Comparison of ENCODE assay signal across 8 cellular contexts in genomic region chr3:13072239-13073041, GRCh38. TPM values are rescaled to one million over a fixed set of nuclear protein-coding genes. Genes with fewer than 3 reads are reported as not detected.
DNase-seq lines count a peak whose midpoint lies in the region; ATAC-seq and TF ChIP-seq lines count a peak whose summit lies in the region.

No MANE protein-coding gene starts in this region.

- peak overlapping the region; percentile 72 to 85 (median 78) for H3K4me3 Mint-ChIP-seq in CD8-positive, alpha-beta memory T cell
- H3K4me3 Mint-ChIP-seq in WTC11, result peak overlapping the region; percentile 70

- peaks cover 7 to 13% of the 10 kb centered on the region in 2 donors for H3K27me3 Mint-ChIP-seq in CD8-positive, alpha-beta memory T cell
- peaks cover 33% of the 10 kb centered on the region for H3K27me3 Mint-ChIP-seq in WTC11 (ENCODE audit: low read depth)

- ATAC-seq in HG03432 (IDR thresholded peaks at IDR 0.05; ENCODE audit: unreplicated experiment) (peak; percentile 61), WTC11 (peak; percentile 9)

- no peaks in the 10 kb centered on the region for H3K9me3 Mint-ChIP-seq in CD8-positive, alpha-beta memory T cell
- H3K9me3 Mint-ChIP-seq in WTC11, result no peaks in the 10 kb centered on the region

- TF ChIP-seq CTCF in WTC11 (IDR thresholded peaks at IDR 0.05), result no peak

- H3K27me3 ChIP-seq in CD8-positive, alpha-beta memory T cell (ENCODE audit: insufficient read depth, low read length, poor library complexity, severe bottlenecking), result peaks cover 17% of the 10 kb centered on the region

- no peaks in the 10 kb centered on the region for H3K9me3 ChIP-seq in CD8-positive, alpha-beta memory T cell (ENCODE audit: low read length)

- peak overlapping the region in 6 of 8 donors; percentile 54 to 91 (median 79) for H3K27ac Mint-ChIP-seq in CD8-positive, alpha-beta memory T cell
- no peak overlapping the region for H3K27ac Mint-ChIP-seq in WTC11

- H3K4me1 ChIP-seq in CD8-positive, alpha-beta memory T cell (ENCODE audit: insufficient read depth, low read length), result peaks cover 37% of the 10 kb centered on the region

- DNase-seq in CD8-positive, alpha-beta memory T cell, result no peak
- DNase-seq in WTC11 (ENCODE audit: low spot score), result peak; percentile 35
- peak; percentile 49 for DNase-seq in iPS-NIHi7 (ENCODE audit: extremely low spot score)
- no peak for DNase-seq in NOMO-1 (lab: John Stamatoyannopoulos, UW; ENCODE audit: unreplicated experiment in 2 of 2)
- no peak for DNase-seq in NOMO-1 treated with DMSO at 0.1 percent for 48 hours (lab: John Stamatoyannopoulos, UW; ENCODE audit: unreplicated experiment)
- no peak for DNase-seq in activated gamma-delta T cell treated with Interleukin-2 at 50 U/mL for 16 hours

- CTCF ChIA-PET in CD8-positive, alpha-beta memory T cell (lab: Charles Lee), result no interaction called here
- CTCF ChIA-PET in WTC11 (lab: Charles Lee), result interaction anchor here (1.3 kb wide), 1 partner anchor 20 kb away, joined by 6 read pairs; no protein-coding TSS in a partner anchor

- H3K36me3 ChIP-seq in CD8-positive, alpha-beta memory T cell (ENCODE audit: insufficient read depth, low read length), result no peaks in the 10 kb centered on the region

- POLR2A ChIA-PET in CD8-positive, alpha-beta memory T cell (lab: Charles Lee), result interaction anchor here (1.4 kb wide), 1 partner anchor 61 kb away, joined by 4 read pairs; no protein-coding TSS in a partner anchor
- POLR2A ChIA-PET in WTC11 (lab: Charles Lee), result no interaction called here

- H3K4me3 ChIP-seq in CD8-positive, alpha-beta memory T cell (ENCODE audit: low read length), result no peak overlapping the region

- TF ChIP-seq POLR2A in GM19193 (IDR thresholded peaks at IDR 0.05; ENCODE audit: extremely low read depth, insufficient read depth, insufficient read length), result peak; percentile 28

- H3K4me1 Mint-ChIP-seq in CD8-positive, alpha-beta memory T cell, result peaks cover 30 to 57% (median 39%) of the 10 kb centered on the region in 3 donors
- H3K4me1 Mint-ChIP-seq in WTC11, result peaks cover 9% of the 10 kb centered on the region; the same call in 1 of the 2 replicates

- H3K36me3 Mint-ChIP-seq in CD8-positive, alpha-beta memory T cell, result peaks cover 0 to 2% (median 0%) of the 10 kb centered on the region in 3 donors
- no peaks in the 10 kb centered on the region for H3K36me3 Mint-ChIP-seq in WTC11

- H3K27ac ChIP-seq in CD8-positive, alpha-beta memory T cell (ENCODE audit: low read depth, low read length), result peak overlapping the region; percentile 12

TF ChIP-seq in WTC11, 78 proteins besides CTCF, POLR2A, EP300 and RAD21:
- no peak for TF ChIP-seq IRF2 (CRISPR knock-in tag; IDR thresholded peaks at IDR 0.05; ENCODE audit: borderline replicate concordance, low read depth)
- TF ChIP-seq ATF3 (CRISPR knock-in tag; conservative IDR thresholded peaks at IDR 0.05), result no peak
- TF ChIP-seq MLX (CRISPR knock-in tag; IDR thresholded peaks at IDR 0.05), result no peak
- TF ChIP-seq OVOL2 (CRISPR knock-in tag; IDR thresholded peaks at IDR 0.05; ENCODE audit: borderline replicate concordance), result no peak
- TF ChIP-seq MXD4 (CRISPR knock-in tag; IDR thresholded peaks at IDR 0.05; ENCODE audit: borderline replicate concordance), result no peak
- no peak for TF ChIP-seq ATF6 (CRISPR knock-in tag; IDR thresholded peaks at IDR 0.05)
- no peak for TF ChIP-seq RELA (CRISPR knock-in tag; IDR thresholded peaks at IDR 0.05; ENCODE audit: borderline replicate concordance)
- TF ChIP-seq ZNF425 (CRISPR knock-in tag; conservative IDR thresholded peaks at IDR 0.05), result no peak
- no peak for TF ChIP-seq NFE2L1 (CRISPR knock-in tag; IDR thresholded peaks at IDR 0.05)
- TF ChIP-seq ZNF423 (CRISPR knock-in tag; IDR thresholded peaks at IDR 0.05), result no peak
- no peak for TF ChIP-seq GABPB1 (CRISPR knock-in tag; IDR thresholded peaks at IDR 0.05)
- TF ChIP-seq TCF7 (CRISPR knock-in tag; IDR thresholded peaks at IDR 0.05; ENCODE audit: low read depth), result no peak
- no peak for TF ChIP-seq MAX (CRISPR knock-in tag; IDR thresholded peaks at IDR 0.05)
- TF ChIP-seq CDX4 (CRISPR knock-in tag; IDR thresholded peaks at IDR 0.05; ENCODE audit: borderline replicate concordance), result no peak
- TF ChIP-seq NFYB (CRISPR knock-in tag; conservative IDR thresholded peaks at IDR 0.05; ENCODE audit: low read depth), result no peak
TF ChIP-seq in WTC11: peak in this region for 0.

RNA-seq across cellular contexts. Expression of gene IQSEC1, which starts 0.8 kb away (rescaled TPM):
- total RNA-seq in CD8-positive, alpha-beta memory T cell, result 10 to 100 TPM; 18.5 to 19.8 TPM
- polyA plus RNA-seq in CD8-positive, alpha-beta memory T cell, result 33.7 TPM
- 35.0 to 37.2 TPM (median 36.4 TPM) in 3 replicates for total RNA-seq in WTC11 (2021)

Comparison
In these comparisons a context has a peak if more than half of its experiments do, and no peak if none do; other contexts are left out.
1. DNase-seq: peak in WTC11 (single experiment) and iPS-NIHi7 (single experiment); none in CD8-positive, alpha-beta memory T cell (0 of 5), NOMO-1 (0 of 2), NOMO-1 treated with DMSO at 0.1 percent for 48 hours (single experiment) and activated gamma-delta T cell treated with Interleukin-2 at 50 U/mL for 16 hours (single experiment).